2 cellular contexts compared by ENCODE assay signal in genomic region chr11:61540528-61540927, GRCh38.
A peak's percentile ranks its signal among the peaks of the same experiment; 100 is the strongest.
TF ChIP-seq lines count a peak whose summit lies in the region.

No MANE protein-coding gene starts in this region.

TF ChIP-seq in IMR-90, 13 proteins besides CTCF, POLR2A, EP300 and RAD21:
- TF ChIP-seq MAZ (IDR thresholded peaks at IDR 0.05; ENCODE audit: borderline replicate concordance, low read depth, low read length), result no peak
- TF ChIP-seq RCOR1 (IDR thresholded peaks at IDR 0.05; ENCODE audit: insufficient replicate concordance, low read length), result no peak
- TF ChIP-seq CHD1 (IDR thresholded peaks at IDR 0.05; ENCODE audit: low read depth, low read length), result no peak
- TF ChIP-seq FOS (IDR thresholded peaks at IDR 0.05; ENCODE audit: low read depth, low read length), result no peak
- TF ChIP-seq MAFK (IDR thresholded peaks at IDR 0.05; ENCODE audit: low read depth, low read length), result no peak
- TF ChIP-seq SMC3 (IDR thresholded peaks at IDR 0.05; ENCODE audit: low read depth, low read length), result no peak
- TF ChIP-seq BHLHE40 (IDR thresholded peaks at IDR 0.05; ENCODE audit: low read depth, low read length), result no peak
- TF ChIP-seq MXI1 (IDR thresholded peaks at IDR 0.05; ENCODE audit: borderline replicate concordance, low read depth, low read length), result no peak
- TF ChIP-seq USF2 (IDR thresholded peaks at IDR 0.05; ENCODE audit: low read depth, low read length), result no peak
- no peak for TF ChIP-seq NFE2L2 (IDR thresholded peaks at IDR 0.05; ENCODE audit: low read depth, low read length)
- TF ChIP-seq, protein P1, sequence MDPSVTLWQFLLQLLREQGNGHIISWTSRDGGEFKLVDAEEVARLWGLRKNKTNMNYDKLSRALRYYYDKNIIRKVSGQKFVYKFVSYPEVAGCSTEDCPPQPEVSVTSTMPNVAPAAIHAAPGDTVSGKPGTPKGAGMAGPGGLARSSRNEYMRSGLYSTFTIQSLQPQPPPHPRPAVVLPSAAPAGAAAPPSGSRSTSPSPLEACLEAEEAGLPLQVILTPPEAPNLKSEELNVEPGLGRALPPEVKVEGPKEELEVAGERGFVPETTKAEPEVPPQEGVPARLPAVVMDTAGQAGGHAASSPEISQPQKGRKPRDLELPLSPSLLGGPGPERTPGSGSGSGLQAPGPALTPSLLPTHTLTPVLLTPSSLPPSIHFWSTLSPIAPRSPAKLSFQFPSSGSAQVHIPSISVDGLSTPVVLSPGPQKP (IDR thresholded peaks at IDR 0.05; ENCODE audit: borderline replicate concordance, low read depth, low read length), result no peak
- TF ChIP-seq RFX5 (IDR thresholded peaks at IDR 0.05; ENCODE audit: low read depth, low read length), result no peak
- no peak for TF ChIP-seq CEBPB (IDR thresholded peaks at IDR 0.05; ENCODE audit: low read depth, low read length)
TF ChIP-seq in IMR-90: peak in this region for 0.

TF ChIP-seq in K562, 482 proteins besides CTCF, POLR2A, EP300 and RAD21:
- TF ChIP-seq, protein P2, sequence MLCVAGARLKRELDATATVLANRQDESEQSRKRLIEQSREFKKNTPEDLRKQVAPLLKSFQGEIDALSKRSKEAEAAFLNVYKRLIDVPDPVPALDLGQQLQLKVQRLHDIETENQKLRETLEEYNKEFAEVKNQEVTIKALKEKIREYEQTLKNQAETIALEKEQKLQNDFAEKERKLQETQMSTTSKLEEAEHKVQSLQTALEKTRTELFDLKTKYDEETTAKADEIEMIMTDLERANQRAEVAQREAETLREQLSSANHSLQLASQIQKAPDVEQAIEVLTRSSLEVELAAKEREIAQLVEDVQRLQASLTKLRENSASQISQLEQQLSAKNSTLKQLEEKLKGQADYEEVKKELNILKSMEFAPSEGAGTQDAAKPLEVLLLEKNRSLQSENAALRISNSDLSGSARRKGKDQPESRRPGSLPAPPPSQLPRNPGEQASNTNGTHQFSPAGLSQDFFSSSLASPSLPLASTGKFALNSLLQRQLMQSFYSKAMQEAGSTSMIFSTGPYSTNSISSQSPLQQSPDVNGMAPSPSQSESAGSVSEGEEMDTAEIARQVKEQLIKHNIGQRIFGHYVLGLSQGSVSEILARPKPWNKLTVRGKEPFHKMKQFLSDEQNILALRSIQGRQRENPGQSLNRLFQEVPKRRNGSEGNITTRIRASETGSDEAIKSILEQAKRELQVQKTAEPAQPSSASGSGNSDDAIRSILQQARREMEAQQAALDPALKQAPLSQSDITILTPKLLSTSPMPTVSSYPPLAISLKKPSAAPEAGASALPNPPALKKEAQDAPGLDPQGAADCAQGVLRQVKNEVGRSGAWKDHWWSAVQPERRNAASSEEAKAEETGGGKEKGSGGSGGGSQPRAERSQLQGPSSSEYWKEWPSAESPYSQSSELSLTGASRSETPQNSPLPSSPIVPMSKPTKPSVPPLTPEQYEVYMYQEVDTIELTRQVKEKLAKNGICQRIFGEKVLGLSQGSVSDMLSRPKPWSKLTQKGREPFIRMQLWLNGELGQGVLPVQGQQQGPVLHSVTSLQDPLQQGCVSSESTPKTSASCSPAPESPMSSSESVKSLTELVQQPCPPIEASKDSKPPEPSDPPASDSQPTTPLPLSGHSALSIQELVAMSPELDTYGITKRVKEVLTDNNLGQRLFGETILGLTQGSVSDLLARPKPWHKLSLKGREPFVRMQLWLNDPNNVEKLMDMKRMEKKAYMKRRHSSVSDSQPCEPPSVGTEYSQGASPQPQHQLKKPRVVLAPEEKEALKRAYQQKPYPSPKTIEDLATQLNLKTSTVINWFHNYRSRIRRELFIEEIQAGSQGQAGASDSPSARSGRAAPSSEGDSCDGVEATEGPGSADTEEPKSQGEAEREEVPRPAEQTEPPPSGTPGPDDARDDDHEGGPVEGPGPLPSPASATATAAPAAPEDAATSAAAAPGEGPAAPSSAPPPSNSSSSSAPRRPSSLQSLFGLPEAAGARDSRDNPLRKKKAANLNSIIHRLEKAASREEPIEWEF (CRISPR knock-in tag; IDR thresholded peaks at IDR 0.05), result no peak
- TF ChIP-seq, protein P3, sequence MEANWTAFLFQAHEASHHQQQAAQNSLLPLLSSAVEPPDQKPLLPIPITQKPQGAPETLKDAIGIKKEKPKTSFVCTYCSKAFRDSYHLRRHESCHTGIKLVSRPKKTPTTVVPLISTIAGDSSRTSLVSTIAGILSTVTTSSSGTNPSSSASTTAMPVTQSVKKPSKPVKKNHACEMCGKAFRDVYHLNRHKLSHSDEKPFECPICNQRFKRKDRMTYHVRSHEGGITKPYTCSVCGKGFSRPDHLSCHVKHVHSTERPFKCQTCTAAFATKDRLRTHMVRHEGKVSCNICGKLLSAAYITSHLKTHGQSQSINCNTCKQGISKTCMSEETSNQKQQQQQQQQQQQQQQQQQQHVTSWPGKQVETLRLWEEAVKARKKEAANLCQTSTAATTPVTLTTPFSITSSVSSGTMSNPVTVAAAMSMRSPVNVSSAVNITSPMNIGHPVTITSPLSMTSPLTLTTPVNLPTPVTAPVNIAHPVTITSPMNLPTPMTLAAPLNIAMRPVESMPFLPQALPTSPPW (CRISPR knock-in tag; IDR thresholded peaks at IDR 0.05), result no peak
- TF ChIP-seq GABPA (tag; conservative IDR thresholded peaks at IDR 0.05; ENCODE audit: low read depth) (peak; percentile 32; the same call in 1 of the 2 replicates), L3MBTL2 (IDR thresholded peaks at IDR 0.05) (0 out of 2 replicates have a peak, but pooled peaks have one; percentile 13), ETV1 (tag; conservative IDR thresholded peaks at IDR 0.05; ENCODE audit: low read depth) (0 out of 2 replicates have a peak, but pooled peaks have one; percentile 9), HCFC1 (IDR thresholded peaks at IDR 0.05; ENCODE audit: low read depth, low read length) (no peak), YY1 (IDR thresholded peaks at IDR 0.05; ENCODE audit: borderline replicate concordance in 1 of 3, control insufficient read depth in 1 of 3, extremely low read depth in 1 of 3, insufficient read depth in 3 of 3, insufficient read length in 1 of 3, insufficient replicate concordance in 2 of 3, low read depth in 1 of 3, low read length in 2 of 3) (peak in 1 of 3 experiments; percentile 66), TCF7L2 (IDR thresholded peaks at IDR 0.05; ENCODE audit: low read depth, low read length) (no peak), TFAP4 (CRISPR knock-in tag; IDR thresholded peaks at IDR 0.05; ENCODE audit: borderline replicate concordance) (peak; percentile 23; the same call in 1 of the 2 replicates), ELF1 (tag; IDR thresholded peaks at IDR 0.05) (0 out of 2 replicates have a peak, but pooled peaks have one; percentile 28), ZNF324 (CRISPR knock-in tag; IDR thresholded peaks at IDR 0.05) (no peak), MEIS2 (IDR thresholded peaks at IDR 0.05; ENCODE audit: partially characterized antibody) (peak; percentile 36)
- TF ChIP-seq, protein P4, sequence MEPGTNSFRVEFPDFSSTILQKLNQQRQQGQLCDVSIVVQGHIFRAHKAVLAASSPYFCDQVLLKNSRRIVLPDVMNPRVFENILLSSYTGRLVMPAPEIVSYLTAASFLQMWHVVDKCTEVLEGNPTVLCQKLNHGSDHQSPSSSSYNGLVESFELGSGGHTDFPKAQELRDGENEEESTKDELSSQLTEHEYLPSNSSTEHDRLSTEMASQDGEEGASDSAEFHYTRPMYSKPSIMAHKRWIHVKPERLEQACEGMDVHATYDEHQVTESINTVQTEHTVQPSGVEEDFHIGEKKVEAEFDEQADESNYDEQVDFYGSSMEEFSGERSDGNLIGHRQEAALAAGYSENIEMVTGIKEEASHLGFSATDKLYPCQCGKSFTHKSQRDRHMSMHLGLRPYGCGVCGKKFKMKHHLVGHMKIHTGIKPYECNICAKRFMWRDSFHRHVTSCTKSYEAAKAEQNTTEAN (CRISPR knock-in tag; IDR thresholded peaks at IDR 0.05), result no peak
